ENCODE assay signal across 35 cellular contexts in the genomic region with DNA sequence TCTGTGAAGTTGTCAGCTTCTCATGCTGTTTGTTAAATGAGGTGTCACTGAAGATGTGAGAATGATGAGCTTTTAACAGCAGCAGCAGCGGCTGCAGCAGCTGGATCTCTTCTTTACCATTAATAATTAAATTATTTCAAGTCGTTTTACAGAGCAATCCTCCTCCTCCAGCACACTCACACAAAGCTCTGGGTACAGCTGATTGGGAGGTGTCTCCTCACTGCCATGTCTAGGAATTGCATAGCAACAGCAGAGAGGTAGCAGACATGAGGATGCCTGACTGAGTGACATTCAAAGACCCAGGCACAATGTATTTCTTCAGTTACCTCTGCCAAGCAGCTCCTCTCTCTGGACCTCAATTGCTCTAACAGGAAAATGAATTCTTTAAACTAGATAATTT. TPM values are rescaled to one million over a fixed set of nuclear protein-coding genes. Genes with fewer than 3 reads are reported as not detected.
"Had no signal": no experiment of that assay in that cellular context is flagged by ENCODE, and none has a peak within 500 bp of the region (broad histone marks: within the 10 kb centered on the region; RNA-seq: fewer than 3 reads in every experiment).

No MANE protein-coding gene starts in this region.

- H3K9me3 Mint-ChIP-seq: activated CD4-positive, alpha-beta T cell treated with anti-CD3 and anti-CD28 coated beads, Interleukin-2, amount 10 ng/mL, durations not matched to agents 24 days and 14 days; activated CD8-positive, alpha-beta T cell treated with anti-CD3 and anti-CD28 coated beads for 36 hours; activated naive CD8-positive, alpha-beta T cell treated with anti-CD3 and anti-CD28 coated beads for 36 hours; activated T-cell treated with anti-CD3 and anti-CD28 coated beads, Interleukin-2, amount 50 U/mL, for 72 hours; activated T-helper 17 cell treated with anti-CD3 and anti-CD28 coated beads, Interleukin-2, amount 50 U/mL, for 72 hours; central memory CD8-positive, alpha-beta T cell; T-helper 1 cell treated with Interleukin-12 subunit alpha and Interleukin-12 subunit beta and Interleukin-4 antibody, amounts not matched to agents 30 μg/mL and 1 μg/mL, for 36 hours; T-helper 2 cell treated with Interferon-gamma antibody and Interleukin-4, amounts not matched to agents 5 μg/mL and 100 μg/mL, for 36 hours had no signal

- H3K4me3 Mint-ChIP-seq: activated CD4-positive, alpha-beta T cell treated with anti-CD3 and anti-CD28 coated beads, Interleukin-2, amount 10 ng/mL, durations not matched to agents 24 days and 14 days; activated CD8-positive, alpha-beta T cell treated with anti-CD3 and anti-CD28 coated beads for 36 hours; activated naive CD8-positive, alpha-beta T cell treated with anti-CD3 and anti-CD28 coated beads for 36 hours; activated T-cell treated with anti-CD3 and anti-CD28 coated beads, Interleukin-2, amount 50 U/mL, for 72 hours; activated T-helper 17 cell treated with anti-CD3 and anti-CD28 coated beads, Interleukin-2, amount 50 U/mL, for 72 hours; central memory CD8-positive, alpha-beta T cell; T-helper 1 cell treated with Interleukin-12 subunit alpha and Interleukin-12 subunit beta and Interleukin-4 antibody, amounts not matched to agents 30 μg/mL and 1 μg/mL, for 36 hours; T-helper 2 cell treated with Interferon-gamma antibody and Interleukin-4, amounts not matched to agents 5 μg/mL and 100 μg/mL, for 36 hours had no signal

- H3K4me1 ChIP-seq: ascending aorta, Peyer's patch, SJSA1 had no signal

- H3K4me3 ChIP-seq: ascending aorta, cardiac muscle cell, Peyer's patch, SJSA1 had no signal

- H3K4me1 Mint-ChIP-seq: activated CD4-positive, alpha-beta T cell treated with anti-CD3 and anti-CD28 coated beads, Interleukin-2, amount 10 ng/mL, durations not matched to agents 24 days and 14 days; activated naive CD8-positive, alpha-beta T cell treated with anti-CD3 and anti-CD28 coated beads for 36 hours; activated T-helper 17 cell treated with anti-CD3 and anti-CD28 coated beads, Interleukin-2, amount 50 U/mL, for 72 hours; central memory CD8-positive, alpha-beta T cell had no signal

- DNase-seq: activated CD4-positive, alpha-beta T cell treated with anti-CD3 and anti-CD28 coated beads, Interleukin-2, amount 10 ng/mL, durations not matched to agents 24 days and 14 days; activated CD4-positive, alpha-beta T cell treated with anti-CD3 and anti-CD28 coated beads, Interleukin-2, amount 50 U/mL, for 4 hours; activated CD8-positive, alpha-beta T cell treated with anti-CD3 and anti-CD28 coated beads for 36 hours; activated effector memory CD4-positive, alpha-beta T cell treated with anti-CD3 and anti-CD28 coated beads, Interleukin-2, amount 50 U/mL, for 16 hours; activated naive CD4-positive, alpha-beta T cell; activated naive CD4-positive, alpha-beta T cell treated with anti-CD3 and anti-CD28 coated beads, Interleukin-2, amount 50 U/mL, for 16 hours; activated naive CD8-positive, alpha-beta T cell treated with anti-CD3 and anti-CD28 coated beads for 36 hours; activated T-cell treated with anti-CD3 and anti-CD28 coated beads, Interleukin-2, amount 50 U/mL, for 1 hour; activated T-cell treated with anti-CD3 and anti-CD28 coated beads, Interleukin-2, amount 50 U/mL, for 72 hours; amygdala; Karpas-422; KBM-7; NCI-H1048; NCI-H1105 treated with DMSO at 0.1 percent for 48 hours; NCI-H1436; NCI-H1694 treated with DMSO at 0.1 percent for 48 hours; NCI-H2029; NCI-H345; NCI-H510A; NCI-H526; NCI-H748 treated with DMSO at 0.1 percent for 48 hours; NK-92 treated with Interleukin-12 subunit alpha and Interleukin-12 subunit beta, amount 100 ng/mL, for 24 hours; PC-3; Peyer's patch; RPMI8226; SHP77 treated with DMSO at 0.1 percent for 48 hours; SK-N-SH had no signal

- H3K9me3 ChIP-seq: ascending aorta, Peyer's patch, SJSA1, SK-N-SH had no signal

- H3K9me2 ChIP-seq: SK-N-SH had no signal

- H3K4me2 ChIP-seq: SK-N-SH had no signal

- H3K27me3 ChIP-seq: ascending aorta, cardiac muscle cell, Peyer's patch, SJSA1 had no signal

- H3K27me3 Mint-ChIP-seq: activated CD4-positive, alpha-beta T cell treated with anti-CD3 and anti-CD28 coated beads, Interleukin-2, amount 10 ng/mL, durations not matched to agents 24 days and 14 days; activated naive CD8-positive, alpha-beta T cell treated with anti-CD3 and anti-CD28 coated beads for 36 hours; central memory CD8-positive, alpha-beta T cell had no signal

- H3K36me3 ChIP-seq: ascending aorta, cardiac muscle cell, Peyer's patch, SJSA1 had no signal

- H3K27ac ChIP-seq: ascending aorta, cardiac muscle cell, Peyer's patch, SJSA1 had no signal

- H3K27ac Mint-ChIP-seq: activated CD4-positive, alpha-beta T cell treated with anti-CD3 and anti-CD28 coated beads, Interleukin-2, amount 10 ng/mL, durations not matched to agents 24 days and 14 days; activated CD8-positive, alpha-beta T cell treated with anti-CD3 and anti-CD28 coated beads for 36 hours; activated naive CD8-positive, alpha-beta T cell treated with anti-CD3 and anti-CD28 coated beads for 36 hours; activated T-cell treated with anti-CD3 and anti-CD28 coated beads, Interleukin-2, amount 50 U/mL, for 72 hours; activated T-helper 17 cell treated with anti-CD3 and anti-CD28 coated beads, Interleukin-2, amount 50 U/mL, for 72 hours; T-helper 1 cell treated with Interleukin-12 subunit alpha and Interleukin-12 subunit beta and Interleukin-4 antibody, amounts not matched to agents 30 μg/mL and 1 μg/mL, for 36 hours; T-helper 2 cell treated with Interferon-gamma antibody and Interleukin-4, amounts not matched to agents 5 μg/mL and 100 μg/mL, for 36 hours had no signal

- H3K36me3 Mint-ChIP-seq: activated naive CD8-positive, alpha-beta T cell treated with anti-CD3 and anti-CD28 coated beads for 36 hours had no signal

- H3K9ac ChIP-seq: SK-N-SH had no signal

- ATAC-seq: activated CD8-positive, alpha-beta T cell treated with anti-CD3 and anti-CD28 coated beads for 36 hours; activated T-cell treated with anti-CD3 and anti-CD28 coated beads, Interleukin-2, amount 50 U/mL, for 72 hours; activated T-helper 17 cell treated with anti-CD3 and anti-CD28 coated beads, Interleukin-2, amount 50 U/mL, for 72 hours; PC-3 had no signal

RNA-seq across cellular contexts. Expression of gene PLAAT1, which starts 46.6 kb away (rescaled TPM):
- total RNA-seq: activated CD4-positive, alpha-beta T cell treated with anti-CD3 and anti-CD28 coated beads, Interleukin-2, amount 10 ng/mL, durations not matched to agents 24 days and 14 days; activated CD8-positive, alpha-beta memory T cell treated with anti-CD3 and anti-CD28 coated beads for 36 hours; activated CD8-positive, alpha-beta T cell treated with anti-CD3 and anti-CD28 coated beads for 36 hours; activated T-cell treated with anti-CD3 and anti-CD28 coated beads, Interleukin-2, amount 50 U/mL, for 72 hours; activated T-helper 17 cell treated with anti-CD3 and anti-CD28 coated beads, Interleukin-2, amount 50 U/mL, for 72 hours; ascending aorta; PC-3; Peyer's patch had no signal
